In the genomic region with DNA sequence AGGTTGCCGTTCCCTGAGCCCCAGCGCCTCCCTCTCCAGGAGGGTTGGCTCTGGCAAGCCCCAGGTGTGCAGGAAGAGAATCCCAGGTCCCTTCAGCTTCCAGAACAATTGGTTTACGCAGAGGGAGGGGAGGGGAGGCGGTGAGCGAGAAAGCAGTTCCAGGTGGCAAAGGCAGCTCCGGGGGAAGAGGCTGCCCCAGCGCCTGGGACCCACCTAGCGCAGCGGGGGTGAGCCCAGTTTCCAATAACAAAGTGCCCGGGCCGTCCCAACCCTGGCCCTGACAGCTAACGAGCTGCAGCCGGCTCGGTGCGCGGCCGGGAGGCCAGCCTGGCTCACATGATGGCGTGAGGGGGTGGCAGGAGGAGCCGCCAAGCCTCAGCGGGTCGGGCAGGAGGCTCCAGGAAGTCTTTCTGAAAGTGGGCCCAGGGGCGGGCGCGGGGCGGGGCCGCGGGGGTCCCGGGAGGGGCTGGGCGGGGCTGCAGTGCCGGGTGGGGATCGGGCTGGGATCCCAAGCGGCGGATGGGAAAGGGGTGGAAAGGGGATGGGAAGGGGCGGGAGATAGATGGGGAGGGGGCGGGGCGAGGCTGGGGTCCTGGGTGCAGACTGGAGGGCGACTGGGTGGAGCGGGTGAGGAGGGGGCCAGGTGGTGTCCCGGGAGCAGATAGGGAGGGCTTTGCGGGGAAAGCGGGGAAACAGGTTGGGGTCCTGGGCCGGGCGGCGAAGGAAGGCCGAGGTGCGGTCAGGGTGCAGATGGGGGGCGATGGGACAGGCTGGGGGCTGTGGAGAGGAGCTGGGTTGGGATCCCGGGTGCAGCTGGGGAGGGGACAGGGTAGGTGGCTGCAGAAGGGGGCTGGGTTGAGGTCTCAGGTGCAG, we compare ENCODE assay signal across 8 cellular contexts. TPM values are rescaled to one million over a fixed set of nuclear protein-coding genes. Genes with fewer than 3 reads are reported as not detected.
A peak's percentile ranks its signal among the peaks of the same experiment; 100 is the strongest.
DNase-seq lines count a peak whose midpoint lies in the region; ATAC-seq, FAIRE-seq and TF ChIP-seq lines count a peak whose summit lies in the region.

No MANE protein-coding gene starts in this region.

- H3K4me1 ChIP-seq in SJCRH30 (peaks cover 11% of the 10 kb centered on the region), left lung (peaks cover 29 to 58% of the 10 kb centered on the region in 2 donors)

- H3K36me3 ChIP-seq in SJCRH30 (no peaks in the 10 kb centered on the region), left lung (no peaks in the 10 kb centered on the region)

- peak overlapping the region; percentile 0 for H3K27ac Mint-ChIP-seq in dendritic cell treated with granulocyte-macrophage colony-stimulating factor and Interleukin-4, amounts not matched to agents 40 ng/mL and 50 ng/mL, for 4 days

- intact Hi-C loops in dendritic cell treated with granulocyte-macrophage colony-stimulating factor and Interleukin-4, amounts not matched to agents 40 ng/mL and 50 ng/mL, for 4 days (cut with micrococcal nuclease) = no loop called here
- intact Hi-C loops in left lung (cut with DNase I) = no loop called here

- H3K27me3 Mint-ChIP-seq in dendritic cell treated with granulocyte-macrophage colony-stimulating factor and Interleukin-4, amounts not matched to agents 40 ng/mL and 50 ng/mL, for 4 days = peaks cover 46% of the 10 kb centered on the region

- H3K4me3 ChIP-seq in SJCRH30 (peak overlapping the region; percentile 56), left lung (peak overlapping the region in 1 of 2 donors; percentile 22)

- peaks cover 39% of the 10 kb centered on the region for H3K4me1 Mint-ChIP-seq in dendritic cell treated with granulocyte-macrophage colony-stimulating factor and Interleukin-4, amounts not matched to agents 40 ng/mL and 50 ng/mL, for 4 days (ENCODE audit: low read depth)

- no peak for TF ChIP-seq CTCF in left lung (IDR thresholded peaks at IDR 0.05)

- H3K9me3 ChIP-seq in SJCRH30 (replicated peaks) (no peaks in the 10 kb centered on the region), left lung (no peaks in the 10 kb centered on the region)

- H3K9me3 Mint-ChIP-seq in dendritic cell treated with granulocyte-macrophage colony-stimulating factor and Interleukin-4, amounts not matched to agents 40 ng/mL and 50 ng/mL, for 4 days = no peaks in the 10 kb centered on the region

- DNase-seq in GM12891 (ENCODE audit: insufficient read length, low spot score) = peak; percentile 39
- DNase-seq in SJCRH30 = peak; percentile 68 to 72
- DNase-seq in left lung = peak; percentile 77 to 87
- peak; percentile 42 for DNase-seq in stimulated activated CD8-positive, alpha-beta memory T cell treated with anti-CD3 and anti-CD28 coated beads, Interleukin-4, amount 100 ng/mL, for 24 hours (ENCODE audit: low read depth)
- DNase-seq in GDM1 (lab: John Stamatoyannopoulos, UW) = no peak
- no peak for DNase-seq in NOMO-1 (lab: John Stamatoyannopoulos, UW; ENCODE audit: unreplicated experiment in 2 of 2)

- ATAC-seq in left lung (peak; percentile 56), HG02973 (IDR thresholded peaks at IDR 0.05; ENCODE audit: unreplicated experiment) (no peak)

- no peaks in the 10 kb centered on the region for H3K36me3 Mint-ChIP-seq in dendritic cell treated with granulocyte-macrophage colony-stimulating factor and Interleukin-4, amounts not matched to agents 40 ng/mL and 50 ng/mL, for 4 days (ENCODE audit: low read depth)

- peak overlapping the region; percentile 66 for H3K4me3 Mint-ChIP-seq in dendritic cell treated with granulocyte-macrophage colony-stimulating factor and Interleukin-4, amounts not matched to agents 40 ng/mL and 50 ng/mL, for 4 days

- no peak for TF ChIP-seq POLR2A in GM12891 (IDR thresholded peaks at IDR 0.05; ENCODE audit: low read depth, low read length)

- H3K27ac ChIP-seq in SJCRH30 (no peak overlapping the region; the same call in 1 of the 2 replicates), left lung (peak overlapping the region; percentile 78 to 86)

- no peak for FAIRE-seq in GM12891 (lab: Jason Lieb, UNC)

- no peaks in the 10 kb centered on the region for H3K27me3 ChIP-seq in SJCRH30
- peaks cover 0 to 19% of the 10 kb centered on the region in 2 donors for H3K27me3 ChIP-seq in left lung

TF ChIP-seq in GM12891, 5 proteins besides CTCF, POLR2A, EP300 and RAD21:
- no peak for TF ChIP-seq TAF1 (IDR thresholded peaks at IDR 0.05; ENCODE audit: low read depth, low read length)

RNA-seq across cellular contexts. Expression of a gene that starts 22.8 kb away (rescaled TPM):
- polyA plus RNA-seq in GM12891 (2012; ENCODE audit: low read depth, missing spikeins) = 0.62 TPM
- total RNA-seq in SJCRH30 (2014; rRNA removed; shearing (Covaris generic)) = 2.6 and 3.5 TPM in 2 replicates
- total RNA-seq in left lung = 100 to 1,000 TPM in 1 of 2 donors, 10 to 100 TPM in 1; 53.6 to 120 TPM

RNA-seq across cellular contexts. Expression of a gene that starts 48.7 kb away (rescaled TPM):
- not detected for polyA plus RNA-seq in GM12891 (2012; ENCODE audit: low read depth, missing spikeins)
- total RNA-seq in SJCRH30 (2014; rRNA removed; shearing (Covaris generic)) = not detected in 2 replicates
- not detected for total RNA-seq in left lung

Comparison
In these comparisons a context has a peak if more than half of its experiments do, and no peak if none do; other contexts are left out.
1. DNase-seq: peak in GM12891 (single experiment), SJCRH30 (2 of 2), left lung (2 of 2) and stimulated activated CD8-positive, alpha-beta memory T cell treated with anti-CD3 and anti-CD28 coated beads, Interleukin-4, amount 100 ng/mL, for 24 hours (single experiment); none in GDM1 (single experiment) and NOMO-1 (0 of 2).
2. RNA of a gene that starts 22.8 kb away (total RNA-seq): 53.6 to 120 TPM in left lung; 2.6 to 3.5 TPM in SJCRH30; every median in the first group is over 10 times any median in the second.